1 cellular context compared by ENCODE assay signal in the genomic region with DNA sequence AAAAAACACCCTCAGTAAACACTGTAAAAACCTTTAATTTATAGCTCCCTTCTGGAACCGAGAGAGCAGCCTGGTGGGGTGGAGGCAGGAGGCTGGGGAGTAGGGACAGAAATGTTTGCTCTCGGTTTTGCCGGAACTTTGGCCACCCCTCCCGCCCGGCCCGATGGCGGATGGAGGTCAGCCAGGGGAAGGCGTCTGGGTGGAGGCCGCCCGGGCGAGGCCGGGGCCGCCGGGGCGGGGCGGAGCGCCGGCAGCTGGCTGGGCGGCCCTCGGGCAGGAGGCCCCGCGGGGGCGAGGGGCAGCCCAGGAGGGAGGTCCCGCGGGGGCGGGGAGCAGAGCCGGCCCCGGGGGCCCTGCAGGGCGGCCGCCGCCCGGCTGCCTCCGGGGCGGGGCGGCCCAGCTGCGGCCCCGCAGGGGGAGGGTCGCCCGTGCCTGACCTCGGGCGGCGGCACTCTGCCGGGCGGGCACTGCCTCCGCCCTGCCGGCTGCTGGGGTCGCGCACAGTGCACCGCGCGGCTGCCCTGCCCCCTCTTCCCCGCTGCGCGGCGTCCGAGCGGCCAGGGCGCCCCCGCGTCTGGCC.
TF ChIP-seq lines count a peak whose summit lies in the region.

No MANE protein-coding gene starts in this region.

TF ChIP-seq in HepG2, 621 proteins besides CTCF, POLR2A, EP300 and RAD21 (continued from another document and continues in another):
- TF ChIP-seq ZNF766 (CRISPR knock-in tag; IDR thresholded peaks at IDR 0.05; ENCODE audit: borderline replicate concordance) (no peak), GATA4 (IDR thresholded peaks at IDR 0.05; ENCODE audit: borderline replicate concordance, low read depth) (no peak), SRF (IDR thresholded peaks at IDR 0.05; ENCODE audit: low read depth, low read length) (no peak), RARA (CRISPR knock-in tag; IDR thresholded peaks at IDR 0.05) (peak; percentile 58), ZNF510 (CRISPR knock-in tag; IDR thresholded peaks at IDR 0.05; ENCODE audit: low read depth) (no peak), NR2F6 (IDR thresholded peaks at IDR 0.05) (no peak), NR2F6 (CRISPR knock-in tag; IDR thresholded peaks at IDR 0.05) (0 out of 2 replicates have a peak, but pooled peaks have one; percentile 18), NCOA5 (CRISPR knock-in tag; IDR thresholded peaks at IDR 0.05) (no peak), ZNF660 (CRISPR knock-in tag; IDR thresholded peaks at IDR 0.05; ENCODE audit: borderline replicate concordance, low read depth) (no peak), ZNF850 (CRISPR knock-in tag; conservative IDR thresholded peaks at IDR 0.05) (no peak), ZNF569 (CRISPR knock-in tag; IDR thresholded peaks at IDR 0.05; ENCODE audit: borderline replicate concordance) (no peak), GABPB1 (CRISPR knock-in tag; IDR thresholded peaks at IDR 0.05) (no peak), KLF13 (CRISPR knock-in tag; IDR thresholded peaks at IDR 0.05) (no peak), SPEN (CRISPR knock-in tag; IDR thresholded peaks at IDR 0.05; ENCODE audit: low read depth) (no peak), NFATC3 (CRISPR knock-in tag; IDR thresholded peaks at IDR 0.05) (no peak), ATRX (CRISPR knock-in tag; IDR thresholded peaks at IDR 0.05; ENCODE audit: borderline replicate concordance) (no peak), ZNF460 (CRISPR knock-in tag; IDR thresholded peaks at IDR 0.05; ENCODE audit: borderline replicate concordance) (no peak), YY1 (IDR thresholded peaks at IDR 0.05; ENCODE audit: insufficient read depth, insufficient replicate concordance, low read depth, low read length) (peak; percentile 69), ZNF557 (CRISPR knock-in tag; IDR thresholded peaks at IDR 0.05) (no peak), SMARCC2 (IDR thresholded peaks at IDR 0.05) (no peak), CENPX (CRISPR knock-in tag; IDR thresholded peaks at IDR 0.05) (no peak), ZNF329 (CRISPR knock-in tag; IDR thresholded peaks at IDR 0.05; ENCODE audit: low read depth) (no peak), CHD4 (IDR thresholded peaks at IDR 0.05; ENCODE audit: borderline replicate concordance, low read length) (no peak), ZNF335 (CRISPR knock-in tag; IDR thresholded peaks at IDR 0.05) (no peak), ATAD3A (CRISPR knock-in tag; IDR thresholded peaks at IDR 0.05) (no peak), FOXP1 (IDR thresholded peaks at IDR 0.05) (no peak), FOXP1 (CRISPR knock-in tag; IDR thresholded peaks at IDR 0.05) (no peak), ZNF674 (CRISPR knock-in tag; IDR thresholded peaks at IDR 0.05; ENCODE audit: low read depth) (no peak), ZNF75D (CRISPR knock-in tag; IDR thresholded peaks at IDR 0.05; ENCODE audit: borderline replicate concordance) (no peak), SALL2 (CRISPR knock-in tag; IDR thresholded peaks at IDR 0.05) (no peak; the same call in 1 of the 2 replicates), ZNF562 (CRISPR knock-in tag; IDR thresholded peaks at IDR 0.05; ENCODE audit: borderline replicate concordance) (no peak), ZBTB8A (CRISPR knock-in tag; IDR thresholded peaks at IDR 0.05; ENCODE audit: borderline replicate concordance, low read depth) (no peak), DNMT1 (CRISPR knock-in tag; IDR thresholded peaks at IDR 0.05) (no peak), TSC22D2 (CRISPR knock-in tag; IDR thresholded peaks at IDR 0.05; ENCODE audit: borderline replicate concordance) (no peak), TARDBP (CRISPR knock-in tag; IDR thresholded peaks at IDR 0.05) (no peak), MED13 (CRISPR knock-in tag; IDR thresholded peaks at IDR 0.05) (no peak), NFYC (CRISPR knock-in tag; IDR thresholded peaks at IDR 0.05) (no peak), ZNF891 (CRISPR knock-in tag; IDR thresholded peaks at IDR 0.05) (no peak)
- TF ChIP-seq, protein P1, sequence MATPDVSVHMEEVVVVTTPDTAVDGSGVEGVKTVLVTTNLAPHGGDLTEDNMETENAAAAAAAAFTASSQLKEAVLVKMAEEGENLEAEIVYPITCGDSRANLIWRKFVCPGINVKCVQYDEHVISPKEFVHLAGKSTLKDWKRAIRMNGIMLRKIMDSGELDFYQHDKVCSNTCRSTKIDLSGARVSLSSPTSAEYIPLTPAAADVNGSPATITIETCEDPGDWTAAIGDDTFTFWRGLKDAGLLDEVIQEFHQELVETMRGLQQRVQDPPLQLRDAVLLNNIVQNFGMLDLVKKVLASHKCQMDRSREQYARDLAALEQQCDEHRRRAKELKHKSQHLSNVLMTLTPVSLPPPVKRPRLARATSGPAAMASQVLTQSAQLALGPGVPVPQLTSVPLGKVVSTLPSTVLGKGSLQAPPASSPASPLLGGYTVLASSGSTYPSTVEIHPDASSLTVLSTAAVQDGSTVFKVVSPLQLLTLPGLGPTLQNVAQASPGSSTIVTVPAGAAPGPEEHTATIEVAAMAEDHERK (CRISPR knock-in tag; IDR thresholded peaks at IDR 0.05; ENCODE audit: low read depth): no peak
- TF ChIP-seq, protein P2, sequence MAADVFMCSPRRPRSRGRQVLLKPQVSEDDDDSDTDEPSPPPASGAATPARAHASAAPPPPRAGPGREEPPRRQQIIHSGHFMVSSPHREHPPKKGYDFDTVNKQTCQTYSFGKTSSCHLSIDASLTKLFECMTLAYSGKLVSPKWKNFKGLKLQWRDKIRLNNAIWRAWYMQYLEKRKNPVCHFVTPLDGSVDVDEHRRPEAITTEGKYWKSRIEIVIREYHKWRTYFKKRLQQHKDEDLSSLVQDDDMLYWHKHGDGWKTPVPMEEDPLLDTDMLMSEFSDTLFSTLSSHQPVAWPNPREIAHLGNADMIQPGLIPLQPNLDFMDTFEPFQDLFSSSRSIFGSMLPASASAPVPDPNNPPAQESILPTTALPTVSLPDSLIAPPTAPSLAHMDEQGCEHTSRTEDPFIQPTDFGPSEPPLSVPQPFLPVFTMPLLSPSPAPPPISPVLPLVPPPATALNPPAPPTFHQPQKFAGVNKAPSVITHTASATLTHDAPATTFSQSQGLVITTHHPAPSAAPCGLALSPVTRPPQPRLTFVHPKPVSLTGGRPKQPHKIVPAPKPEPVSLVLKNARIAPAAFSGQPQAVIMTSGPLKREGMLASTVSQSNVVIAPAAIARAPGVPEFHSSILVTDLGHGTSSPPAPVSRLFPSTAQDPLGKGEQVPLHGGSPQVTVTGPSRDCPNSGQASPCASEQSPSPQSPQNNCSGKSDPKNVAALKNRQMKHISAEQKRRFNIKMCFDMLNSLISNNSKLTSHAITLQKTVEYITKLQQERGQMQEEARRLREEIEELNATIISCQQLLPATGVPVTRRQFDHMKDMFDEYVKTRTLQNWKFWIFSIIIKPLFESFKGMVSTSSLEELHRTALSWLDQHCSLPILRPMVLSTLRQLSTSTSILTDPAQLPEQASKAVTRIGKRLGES (CRISPR knock-in tag; IDR thresholded peaks at IDR 0.05; ENCODE audit: borderline replicate concordance): no peak
- TF ChIP-seq, protein P3, sequence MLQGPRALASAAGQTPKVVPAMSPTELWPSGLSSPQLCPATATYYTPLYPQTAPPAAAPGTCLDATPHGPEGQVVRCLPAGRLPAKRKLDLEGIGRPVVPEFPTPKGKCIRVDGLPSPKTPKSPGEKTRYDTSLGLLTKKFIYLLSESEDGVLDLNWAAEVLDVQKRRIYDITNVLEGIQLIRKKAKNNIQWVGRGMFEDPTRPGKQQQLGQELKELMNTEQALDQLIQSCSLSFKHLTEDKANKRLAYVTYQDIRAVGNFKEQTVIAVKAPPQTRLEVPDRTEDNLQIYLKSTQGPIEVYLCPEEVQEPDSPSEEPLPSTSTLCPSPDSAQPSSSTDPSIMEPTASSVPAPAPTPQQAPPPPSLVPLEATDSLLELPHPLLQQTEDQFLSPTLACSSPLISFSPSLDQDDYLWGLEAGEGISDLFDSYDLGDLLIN (CRISPR knock-in tag; IDR thresholded peaks at IDR 0.05; ENCODE audit: borderline replicate concordance): no peak
- TF ChIP-seq, protein P4, sequence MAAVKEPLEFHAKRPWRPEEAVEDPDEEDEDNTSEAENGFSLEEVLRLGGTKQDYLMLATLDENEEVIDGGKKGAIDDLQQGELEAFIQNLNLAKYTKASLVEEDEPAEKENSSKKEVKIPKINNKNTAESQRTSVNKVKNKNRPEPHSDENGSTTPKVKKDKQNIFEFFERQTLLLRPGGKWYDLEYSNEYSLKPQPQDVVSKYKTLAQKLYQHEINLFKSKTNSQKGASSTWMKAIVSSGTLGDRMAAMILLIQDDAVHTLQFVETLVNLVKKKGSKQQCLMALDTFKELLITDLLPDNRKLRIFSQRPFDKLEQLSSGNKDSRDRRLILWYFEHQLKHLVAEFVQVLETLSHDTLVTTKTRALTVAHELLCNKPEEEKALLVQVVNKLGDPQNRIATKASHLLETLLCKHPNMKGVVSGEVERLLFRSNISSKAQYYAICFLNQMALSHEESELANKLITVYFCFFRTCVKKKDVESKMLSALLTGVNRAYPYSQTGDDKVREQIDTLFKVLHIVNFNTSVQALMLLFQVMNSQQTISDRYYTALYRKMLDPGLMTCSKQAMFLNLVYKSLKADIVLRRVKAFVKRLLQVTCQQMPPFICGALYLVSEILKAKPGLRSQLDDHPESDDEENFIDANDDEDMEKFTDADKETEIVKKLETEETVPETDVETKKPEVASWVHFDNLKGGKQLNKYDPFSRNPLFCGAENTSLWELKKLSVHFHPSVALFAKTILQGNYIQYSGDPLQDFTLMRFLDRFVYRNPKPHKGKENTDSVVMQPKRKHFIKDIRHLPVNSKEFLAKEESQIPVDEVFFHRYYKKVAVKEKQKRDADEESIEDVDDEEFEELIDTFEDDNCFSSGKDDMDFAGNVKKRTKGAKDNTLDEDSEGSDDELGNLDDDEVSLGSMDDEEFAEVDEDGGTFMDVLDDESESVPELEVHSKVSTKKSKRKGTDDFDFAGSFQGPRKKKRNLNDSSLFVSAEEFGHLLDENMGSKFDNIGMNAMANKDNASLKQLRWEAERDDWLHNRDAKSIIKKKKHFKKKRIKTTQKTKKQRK (IDR thresholded peaks at IDR 0.05; ENCODE audit: low read length): no peak
- TF ChIP-seq, protein P5, sequence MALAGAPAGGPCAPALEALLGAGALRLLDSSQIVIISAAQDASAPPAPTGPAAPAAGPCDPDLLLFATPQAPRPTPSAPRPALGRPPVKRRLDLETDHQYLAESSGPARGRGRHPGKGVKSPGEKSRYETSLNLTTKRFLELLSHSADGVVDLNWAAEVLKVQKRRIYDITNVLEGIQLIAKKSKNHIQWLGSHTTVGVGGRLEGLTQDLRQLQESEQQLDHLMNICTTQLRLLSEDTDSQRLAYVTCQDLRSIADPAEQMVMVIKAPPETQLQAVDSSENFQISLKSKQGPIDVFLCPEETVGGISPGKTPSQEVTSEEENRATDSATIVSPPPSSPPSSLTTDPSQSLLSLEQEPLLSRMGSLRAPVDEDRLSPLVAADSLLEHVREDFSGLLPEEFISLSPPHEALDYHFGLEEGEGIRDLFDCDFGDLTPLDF (CRISPR knock-in tag; IDR thresholded peaks at IDR 0.05): no peak
- TF ChIP-seq, protein P6, sequence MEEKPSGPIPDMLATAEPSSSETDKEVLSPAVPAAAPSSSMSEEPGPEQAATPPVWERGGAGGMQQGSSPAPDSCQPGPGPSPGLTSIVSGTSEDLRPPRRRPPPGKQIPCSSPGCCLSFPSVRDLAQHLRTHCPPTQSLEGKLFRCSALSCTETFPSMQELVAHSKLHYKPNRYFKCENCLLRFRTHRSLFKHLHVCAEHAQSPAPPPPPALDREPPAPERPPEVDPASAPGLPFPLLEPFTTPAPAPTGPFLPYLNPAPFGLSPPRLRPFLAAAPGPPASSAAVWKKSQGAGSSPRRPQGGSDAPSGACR (CRISPR knock-in tag; IDR thresholded peaks at IDR 0.05): no peak
- TF ChIP-seq, protein P7, sequence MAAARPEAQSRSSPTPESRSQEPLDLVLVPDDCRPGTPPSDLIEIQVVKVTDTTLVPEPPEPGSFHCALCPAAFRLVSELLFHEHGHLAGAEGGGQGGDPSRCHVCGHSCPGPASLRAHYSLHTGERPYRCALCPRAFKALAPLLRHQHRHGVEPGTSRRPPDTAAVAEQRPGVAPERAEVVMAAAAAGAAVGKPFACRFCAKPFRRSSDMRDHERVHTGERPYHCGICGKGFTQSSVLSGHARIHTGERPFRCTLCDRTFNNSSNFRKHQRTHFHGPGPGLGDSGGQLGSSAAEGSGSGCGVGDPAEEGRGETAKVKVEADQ (CRISPR knock-in tag; IDR thresholded peaks at IDR 0.05; ENCODE audit: borderline replicate concordance): no peak
- TF ChIP-seq, protein P8, sequence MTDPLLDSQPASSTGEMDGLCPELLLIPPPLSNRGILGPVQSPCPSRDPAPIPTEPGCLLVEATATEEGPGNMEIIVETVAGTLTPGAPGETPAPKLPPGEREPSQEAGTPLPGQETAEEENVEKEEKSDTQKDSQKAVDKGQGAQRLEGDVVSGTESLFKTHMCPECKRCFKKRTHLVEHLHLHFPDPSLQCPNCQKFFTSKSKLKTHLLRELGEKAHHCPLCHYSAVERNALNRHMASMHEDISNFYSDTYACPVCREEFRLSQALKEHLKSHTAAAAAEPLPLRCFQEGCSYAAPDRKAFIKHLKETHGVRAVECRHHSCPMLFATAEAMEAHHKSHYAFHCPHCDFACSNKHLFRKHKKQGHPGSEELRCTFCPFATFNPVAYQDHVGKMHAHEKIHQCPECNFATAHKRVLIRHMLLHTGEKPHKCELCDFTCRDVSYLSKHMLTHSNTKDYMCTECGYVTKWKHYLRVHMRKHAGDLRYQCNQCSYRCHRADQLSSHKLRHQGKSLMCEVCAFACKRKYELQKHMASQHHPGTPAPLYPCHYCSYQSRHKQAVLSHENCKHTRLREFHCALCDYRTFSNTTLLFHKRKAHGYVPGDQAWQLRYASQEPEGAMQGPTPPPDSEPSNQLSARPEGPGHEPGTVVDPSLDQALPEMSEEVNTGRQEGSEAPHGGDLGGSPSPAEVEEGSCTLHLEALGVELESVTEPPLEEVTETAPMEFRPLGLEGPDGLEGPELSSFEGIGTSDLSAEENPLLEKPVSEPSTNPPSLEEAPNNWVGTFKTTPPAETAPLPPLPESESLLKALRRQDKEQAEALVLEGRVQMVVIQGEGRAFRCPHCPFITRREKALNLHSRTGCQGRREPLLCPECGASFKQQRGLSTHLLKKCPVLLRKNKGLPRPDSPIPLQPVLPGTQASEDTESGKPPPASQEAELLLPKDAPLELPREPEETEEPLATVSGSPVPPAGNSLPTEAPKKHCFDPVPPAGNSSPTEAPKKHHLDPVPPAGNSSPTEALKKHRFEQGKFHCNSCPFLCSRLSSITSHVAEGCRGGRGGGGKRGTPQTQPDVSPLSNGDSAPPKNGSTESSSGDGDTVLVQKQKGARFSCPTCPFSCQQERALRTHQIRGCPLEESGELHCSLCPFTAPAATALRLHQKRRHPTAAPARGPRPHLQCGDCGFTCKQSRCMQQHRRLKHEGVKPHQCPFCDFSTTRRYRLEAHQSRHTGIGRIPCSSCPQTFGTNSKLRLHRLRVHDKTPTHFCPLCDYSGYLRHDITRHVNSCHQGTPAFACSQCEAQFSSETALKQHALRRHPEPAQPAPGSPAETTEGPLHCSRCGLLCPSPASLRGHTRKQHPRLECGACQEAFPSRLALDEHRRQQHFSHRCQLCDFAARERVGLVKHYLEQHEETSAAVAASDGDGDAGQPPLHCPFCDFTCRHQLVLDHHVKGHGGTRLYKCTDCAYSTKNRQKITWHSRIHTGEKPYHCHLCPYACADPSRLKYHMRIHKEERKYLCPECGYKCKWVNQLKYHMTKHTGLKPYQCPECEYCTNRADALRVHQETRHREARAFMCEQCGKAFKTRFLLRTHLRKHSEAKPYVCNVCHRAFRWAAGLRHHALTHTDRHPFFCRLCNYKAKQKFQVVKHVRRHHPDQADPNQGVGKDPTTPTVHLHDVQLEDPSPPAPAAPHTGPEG (CRISPR knock-in tag; IDR thresholded peaks at IDR 0.05): no peak
